In genomic region chr6:106334646-106335448, GRCh38 we compare ENCODE assay signal across 9 cellular contexts. TPM values are rescaled to one million over a fixed set of nuclear protein-coding genes. Genes with fewer than 3 reads are reported as not detected.
DNase-seq lines count a peak whose midpoint lies in the region; ATAC-seq and TF ChIP-seq lines count a peak whose summit lies in the region.
"Had no signal": no experiment of that assay in that cellular context is flagged by ENCODE, and none has a peak within 500 bp of the region (broad histone marks: within the 10 kb centered on the region; RNA-seq: fewer than 3 reads in every experiment).

No MANE protein-coding gene starts in this region.

- no peaks in the 10 kb centered on the region for H3K36me3 Mint-ChIP-seq in activated CD8-positive, alpha-beta memory T cell treated with anti-CD3 and anti-CD28 coated beads, Interleukin-2, amount 10 ng/mL, durations not matched to agents 7 days and 5 days
- no peaks in the 10 kb centered on the region for H3K36me3 Mint-ChIP-seq in naive thymus-derived CD4-positive, alpha-beta T cell

- TF ChIP-seq CTCF in epithelial cell of proximal tubule (conservative IDR thresholded peaks at IDR 0.05; ENCODE audit: low read depth, low read length) = peak; percentile 68

- H3K9me3 Mint-ChIP-seq in activated CD8-positive, alpha-beta memory T cell treated with anti-CD3 and anti-CD28 coated beads, Interleukin-2, amount 10 ng/mL, durations not matched to agents 7 days and 5 days (ENCODE audit: low read depth) = no peaks in the 10 kb centered on the region
- H3K9me3 Mint-ChIP-seq in naive thymus-derived CD4-positive, alpha-beta T cell = no peaks in the 10 kb centered on the region
- H3K9me3 Mint-ChIP-seq: stimulated activated naive CD8-positive, alpha-beta T cell treated with anti-CD3 and anti-CD28 coated beads, Interleukin-15, Interleukin-2, amounts not matched to agents 100 ng/mL and 50 ng/mL, for 24 hours had no signal

- H3K4me1 ChIP-seq in naive thymus-derived CD4-positive, alpha-beta T cell (ENCODE audit: control insufficient read depth in 2 of 2, insufficient read depth in 2 of 2, low read length in 2 of 2) = no peaks in the 10 kb centered on the region

- H3K27me3 ChIP-seq in naive thymus-derived CD4-positive, alpha-beta T cell (ENCODE audit: control insufficient read depth in 2 of 2, insufficient read depth in 2 of 2, low read length in 2 of 2) = no peaks in the 10 kb centered on the region

- no peak overlapping the region for H3K27ac ChIP-seq in naive thymus-derived CD4-positive, alpha-beta T cell (ENCODE audit: low read depth, low read length)

- DNase-seq in DMS53 treated with DMSO at 0.1 percent for 48 hours (lab: John Stamatoyannopoulos, UW; ENCODE audit: unreplicated experiment) = peak; percentile 51
- DNase-seq in HEK293T (ENCODE audit: extremely low spot score) = peak; percentile 57
- DNase-seq in NCI-H748 (lab: John Stamatoyannopoulos, UW; ENCODE audit: unreplicated experiment) = peak; percentile 73
- DNase-seq in activated CD8-positive, alpha-beta memory T cell treated with anti-CD3 and anti-CD28 coated beads, Interleukin-2, amount 10 ng/mL, durations not matched to agents 7 days and 5 days = peak; percentile 67
- no peak for DNase-seq in epithelial cell of proximal tubule (ENCODE audit: low read depth)
- DNase-seq in naive thymus-derived CD4-positive, alpha-beta T cell = peak; percentile 20 to 65 (median 56)
- DNase-seq in ureter (ENCODE audit: low spot score) = peak; percentile 51

- peaks cover 6% of the 10 kb centered on the region for H3K4me1 Mint-ChIP-seq in activated CD8-positive, alpha-beta memory T cell treated with anti-CD3 and anti-CD28 coated beads, Interleukin-2, amount 10 ng/mL, durations not matched to agents 7 days and 5 days
- peaks cover 0 to 9% (median 6%) of the 10 kb centered on the region in 7 donors for H3K4me1 Mint-ChIP-seq in naive thymus-derived CD4-positive, alpha-beta T cell

- intact Hi-C loops in naive thymus-derived CD4-positive, alpha-beta T cell (cut with micrococcal nuclease) = loop anchor here (1.0 to 10.0 kb wide), 7 partner anchors 110 to 1340 kb away; partner anchors contain the start of genes BEND3 (in 1 of the 2), QRSL1 (in 1 of the 2) and RTN4IP1 (in 1 of the 2)

- CTCF ChIA-PET in HEK293T (lab: Yijun Ruan, JAX) = interaction anchor here (0.6 to 1.4 kb wide), 18 partner anchors 9 to 774 kb away, joined by 3 to 11 read pairs (median 4); partner anchors contain the start of gene ATG5
- CTCF ChIA-PET in activated CD8-positive, alpha-beta memory T cell treated with anti-CD3 and anti-CD28 coated beads, Interleukin-2, amount 10 ng/mL, durations not matched to agents 7 days and 5 days (lab: Charles Lee) = interaction anchor here (0.6 to 3.1 kb wide), 32 partner anchors 7 to 903 kb away, joined by 3 to 21 read pairs (median 4); partner anchors contain the start of genes ATG5 and CRYBG1
- CTCF ChIA-PET in naive thymus-derived CD4-positive, alpha-beta T cell (lab: Charles Lee) = interaction anchor here (0.6 to 2.7 kb wide), 15 partner anchors 9 to 725 kb away, joined by 3 to 11 read pairs (median 4); partner anchors contain the start of gene ATG5

- H3K9me3 ChIP-seq in naive thymus-derived CD4-positive, alpha-beta T cell (ENCODE audit: control insufficient read depth in 2 of 3, low read length in 3 of 3) = no peaks in the 10 kb centered on the region

- H3K36me3 ChIP-seq in naive thymus-derived CD4-positive, alpha-beta T cell (ENCODE audit: control insufficient read depth in 2 of 3, insufficient read depth in 3 of 3, low read length in 3 of 3) = no peaks in the 10 kb centered on the region

- peak; percentile 78 for ATAC-seq in activated CD8-positive, alpha-beta memory T cell treated with anti-CD3 and anti-CD28 coated beads, Interleukin-2, amount 10 ng/mL, durations not matched to agents 7 days and 5 days
- peak; percentile 89 for ATAC-seq in naive thymus-derived CD4-positive, alpha-beta T cell
- ATAC-seq in HG03097 (IDR thresholded peaks at IDR 0.05; ENCODE audit: low FRiP score, unreplicated experiment) = no peak

- H3K4me3 ChIP-seq in epithelial cell of proximal tubule (ENCODE audit: low read depth, low read length) = no peak overlapping the region
- H3K4me3 ChIP-seq in naive thymus-derived CD4-positive, alpha-beta T cell (ENCODE audit: low read length) = no peak overlapping the region

- H3K27me3 Mint-ChIP-seq in activated CD8-positive, alpha-beta memory T cell treated with anti-CD3 and anti-CD28 coated beads, Interleukin-2, amount 10 ng/mL, durations not matched to agents 7 days and 5 days = peaks cover 33% of the 10 kb centered on the region
- peaks cover 16 to 41% (median 26%) of the 10 kb centered on the region in 5 donors for H3K27me3 Mint-ChIP-seq in naive thymus-derived CD4-positive, alpha-beta T cell

- POLR2A ChIA-PET in HEK293T (lab: Yijun Ruan, JAX) = interaction anchor here (1.4 kb wide), 1 partner anchor 9 kb away, joined by 4 read pairs; the partner anchor contains the start of gene ATG5
- POLR2A ChIA-PET in naive thymus-derived CD4-positive, alpha-beta T cell (lab: Charles Lee) = interaction anchor here (3.0 kb wide), 1 partner anchor 9 kb away, joined by 15 read pairs; the partner anchor contains the start of gene ATG5

- H3K27ac Mint-ChIP-seq in activated CD8-positive, alpha-beta memory T cell treated with anti-CD3 and anti-CD28 coated beads, Interleukin-2, amount 10 ng/mL, durations not matched to agents 7 days and 5 days = no peak overlapping the region
- H3K27ac Mint-ChIP-seq in naive thymus-derived CD4-positive, alpha-beta T cell = no peak overlapping the region
- H3K27ac Mint-ChIP-seq: stimulated activated naive CD8-positive, alpha-beta T cell treated with anti-CD3 and anti-CD28 coated beads, Interleukin-15, Interleukin-2, amounts not matched to agents 100 ng/mL and 50 ng/mL, for 24 hours had no signal

- H3K4me3 Mint-ChIP-seq in activated CD8-positive, alpha-beta memory T cell treated with anti-CD3 and anti-CD28 coated beads, Interleukin-2, amount 10 ng/mL, durations not matched to agents 7 days and 5 days = no peak overlapping the region
- peak overlapping the region in 1 of 10 donors; percentile 23 for H3K4me3 Mint-ChIP-seq in naive thymus-derived CD4-positive, alpha-beta T cell
- H3K4me3 Mint-ChIP-seq: stimulated activated naive CD8-positive, alpha-beta T cell treated with anti-CD3 and anti-CD28 coated beads, Interleukin-15, Interleukin-2, amounts not matched to agents 100 ng/mL and 50 ng/mL, for 24 hours had no signal

TF ChIP-seq in HEK293T, 16 proteins besides CTCF, POLR2A, EP300 and RAD21:
- TF ChIP-seq CTBP1 (IDR thresholded peaks at IDR 0.05; ENCODE audit: borderline replicate concordance) = no peak
- TF ChIP-seq ZNF384 (IDR thresholded peaks at IDR 0.05) = peak; percentile 81

RNA-seq across cellular contexts. Expression of gene ATG5, which starts 9.3 kb away (rescaled TPM):
- total RNA-seq in activated CD8-positive, alpha-beta memory T cell treated with anti-CD3 and anti-CD28 coated beads, Interleukin-2, amount 10 ng/mL, durations not matched to agents 7 days and 5 days = 10 to 100 TPM; 42.6 to 43.0 TPM
- total RNA-seq in epithelial cell of proximal tubule (25.5 and 28.1 TPM in 2 replicates), ureter (45.0 TPM)
- 10 to 100 TPM; 24.0 to 30.9 (median 27.0) TPM for total RNA-seq in naive thymus-derived CD4-positive, alpha-beta T cell
- 10 to 100 TPM; 31.5 to 32.9 TPM for polyA plus RNA-seq in naive thymus-derived CD4-positive, alpha-beta T cell

RNA-seq across cellular contexts. Expression of gene CRYBG1, which starts 25.7 kb away (rescaled TPM):
- total RNA-seq in activated CD8-positive, alpha-beta memory T cell treated with anti-CD3 and anti-CD28 coated beads, Interleukin-2, amount 10 ng/mL, durations not matched to agents 7 days and 5 days = 10 to 100 TPM; 44.1 to 62.7 TPM
- total RNA-seq in epithelial cell of proximal tubule = 6.5 and 10.3 TPM in 2 replicates
- total RNA-seq in naive thymus-derived CD4-positive, alpha-beta T cell = 10 to 100 TPM; 18.0 to 39.8 (median 34.6) TPM
- 10 to 100 TPM; 11.3 to 18.3 TPM for polyA plus RNA-seq in naive thymus-derived CD4-positive, alpha-beta T cell
- 107 TPM for total RNA-seq in ureter
